1 cellular context compared by ENCODE assay signal in genomic region chr4:6893449-6894085, GRCh38.
TF ChIP-seq lines count a peak whose summit lies in the region.

No MANE protein-coding gene starts in this region.

TF ChIP-seq in HepG2, 621 proteins besides CTCF, POLR2A, EP300 and RAD21 (continued from another document and continues in another):
- TF ChIP-seq LBX2 (CRISPR knock-in tag; IDR thresholded peaks at IDR 0.05; ENCODE audit: borderline replicate concordance): no peak
- TF ChIP-seq CBX1 (IDR thresholded peaks at IDR 0.05; ENCODE audit: low read depth): no peak
- no peak for TF ChIP-seq TAF15 (IDR thresholded peaks at IDR 0.05; ENCODE audit: low read depth, low read length, poor library complexity, severe bottlenecking)
- TF ChIP-seq TRIM24 (CRISPR knock-in tag; IDR thresholded peaks at IDR 0.05): 0 out of 2 replicates have a peak, but pooled peaks have one; percentile 58
- TF ChIP-seq ZNF142 (CRISPR knock-in tag; IDR thresholded peaks at IDR 0.05): peak; percentile 55; the same call in 1 of the 2 replicates
- TF ChIP-seq NFE2 (CRISPR knock-in tag; IDR thresholded peaks at IDR 0.05): peak; percentile 98
- peak; percentile 91 for TF ChIP-seq ERF (CRISPR knock-in tag; IDR thresholded peaks at IDR 0.05)
- TF ChIP-seq GTF3A (CRISPR knock-in tag; conservative IDR thresholded peaks at IDR 0.05): no peak
- TF ChIP-seq PHF20 (CRISPR knock-in tag; IDR thresholded peaks at IDR 0.05): peak; percentile 55; the same call in 1 of the 2 replicates
- peak; percentile 80; the same call in 1 of the 2 replicates for TF ChIP-seq CBX5 (CRISPR knock-in tag; IDR thresholded peaks at IDR 0.05; ENCODE audit: borderline replicate concordance)
- TF ChIP-seq TFE3 (CRISPR knock-in tag; IDR thresholded peaks at IDR 0.05): peak; percentile 97
- TF ChIP-seq RBM22 (optimal IDR thresholded peaks at IDR 0.05; ENCODE audit: low read length): peak; percentile 25
- TF ChIP-seq ZNF138 (CRISPR knock-in tag; IDR thresholded peaks at IDR 0.05; ENCODE audit: low read depth): no peak
- no peak for TF ChIP-seq IKZF4 (CRISPR knock-in tag; IDR thresholded peaks at IDR 0.05; ENCODE audit: borderline replicate concordance, low read depth, not compliant biosample characterization)
- TF ChIP-seq FOXJ3 (CRISPR knock-in tag; IDR thresholded peaks at IDR 0.05; ENCODE audit: borderline replicate concordance): peak; percentile 90; the same call in 1 of the 2 replicates
- TF ChIP-seq TMF1 (CRISPR knock-in tag; IDR thresholded peaks at IDR 0.05; ENCODE audit: low read depth): no peak
- peak; percentile 51; the same call in 1 of the 2 replicates for TF ChIP-seq SATB2 (CRISPR knock-in tag; IDR thresholded peaks at IDR 0.05)
- TF ChIP-seq ZNF280B (CRISPR knock-in tag; IDR thresholded peaks at IDR 0.05; ENCODE audit: borderline replicate concordance): no peak
- peak; percentile 78; the same call in 1 of the 2 replicates for TF ChIP-seq ZNF354B (CRISPR knock-in tag; IDR thresholded peaks at IDR 0.05)
- peak; percentile 74; the same call in 1 of the 2 replicates for TF ChIP-seq NFIC (IDR thresholded peaks at IDR 0.05; ENCODE audit: low read length)
- no peak for TF ChIP-seq PAWR (CRISPR knock-in tag; IDR thresholded peaks at IDR 0.05; ENCODE audit: borderline replicate concordance)
- TF ChIP-seq YY1 (IDR thresholded peaks at IDR 0.05; ENCODE audit: insufficient read depth, insufficient replicate concordance, low read depth, low read length): peak; percentile 81
- no peak for TF ChIP-seq PLRG1 (conservative IDR thresholded peaks at IDR 0.05)
- TF ChIP-seq UBTF (CRISPR knock-in tag; IDR thresholded peaks at IDR 0.05): peak; percentile 51
- TF ChIP-seq IRF9 (CRISPR knock-in tag; IDR thresholded peaks at IDR 0.05; ENCODE audit: borderline replicate concordance): no peak; the same call in 1 of the 2 replicates
- TF ChIP-seq SNAI1 (CRISPR knock-in tag; IDR thresholded peaks at IDR 0.05; ENCODE audit: borderline replicate concordance): no peak; the same call in 1 of the 2 replicates
- TF ChIP-seq TRAFD1 (CRISPR knock-in tag; IDR thresholded peaks at IDR 0.05; ENCODE audit: borderline replicate concordance): no peak
- TF ChIP-seq CEBPZ (IDR thresholded peaks at IDR 0.05; ENCODE audit: low read length): no peak
- peak; percentile 74; the same call in 1 of the 2 replicates for TF ChIP-seq ATF7-NPFF (CRISPR knock-in tag; IDR thresholded peaks at IDR 0.05; ENCODE audit: low read depth)
- no peak for TF ChIP-seq ATF6 (CRISPR knock-in tag; conservative IDR thresholded peaks at IDR 0.05)
- TF ChIP-seq NCOR1 (IDR thresholded peaks at IDR 0.05; ENCODE audit: borderline replicate concordance, low read length): peak; percentile 96
- TF ChIP-seq CENPBD1 (CRISPR knock-in tag; IDR thresholded peaks at IDR 0.05; ENCODE audit: borderline replicate concordance, low read depth): 0 out of 2 replicates have a peak, but pooled peaks have one; percentile 33
- TF ChIP-seq FOXA3 (CRISPR knock-in tag; IDR thresholded peaks at IDR 0.05): peak; percentile 89
- TF ChIP-seq NR2C2 (CRISPR knock-in tag; IDR thresholded peaks at IDR 0.05; ENCODE audit: borderline replicate concordance): peak; percentile 69
- TF ChIP-seq TBL1XR1 (IDR thresholded peaks at IDR 0.05; ENCODE audit: borderline replicate concordance, low read length, partially characterized antibody): peak; percentile 66
- peak; percentile 98 for TF ChIP-seq SAP130 (CRISPR knock-in tag; IDR thresholded peaks at IDR 0.05; ENCODE audit: low read depth)
- peak; percentile 72; the same call in 1 of the 2 replicates for TF ChIP-seq ZNF264 (CRISPR knock-in tag; IDR thresholded peaks at IDR 0.05)
- peak; percentile 91 for TF ChIP-seq FOXO1 (CRISPR knock-in tag; IDR thresholded peaks at IDR 0.05)
- TF ChIP-seq ZNF672 (CRISPR knock-in tag; IDR thresholded peaks at IDR 0.05): no peak
